In genomic region chr6:30685157-30685976, GRCh38 we compare ENCODE assay signal across 8 cellular contexts. TPM values are rescaled to one million over a fixed set of nuclear protein-coding genes. Genes with fewer than 3 reads are reported as not detected.
DNase-seq lines count a peak whose midpoint lies in the region; ATAC-seq and TF ChIP-seq lines count a peak whose summit lies in the region.

No MANE protein-coding gene starts in this region.

- peak; percentile 11 to 15 for DNase-seq in NOMO-1 (lab: John Stamatoyannopoulos, UW; ENCODE audit: unreplicated experiment in 2 of 2)
- DNase-seq in brain microvascular endothelial cell: no peak
- DNase-seq in NCI-H2196 treated with DMSO at 0.1 percent for 48 hours (lab: John Stamatoyannopoulos, UW; ENCODE audit: unreplicated experiment): no peak

- no peaks in the 10 kb centered on the region for H3K36me3 ChIP-seq in ES-I3 (ENCODE audit: insufficient read depth, low read length)
- peaks cover 25% of the 10 kb centered on the region for H3K36me3 ChIP-seq in brain microvascular endothelial cell (replicated peaks)
- H3K36me3 ChIP-seq in mesodermal cell (ENCODE audit: control insufficient read depth, insufficient read depth, low read length): peaks cover 53% of the 10 kb centered on the region

- H3K27me3 ChIP-seq in brain microvascular endothelial cell (replicated peaks): no peaks in the 10 kb centered on the region

- peak; percentile 60 for TF ChIP-seq CTCF in brain microvascular endothelial cell (IDR thresholded peaks at IDR 0.05; ENCODE audit: low read depth, low read length, missing control alignments)

- WGBS in mesodermal cell (ENCODE audit: insufficient coverage in 2 of 2), 2 experiments: 41 to 60% methylated on average over 28 of the region's 28 CpGs

- H3K9me3 ChIP-seq in ES-I3 (ENCODE audit: control insufficient read depth, insufficient read depth, low read length) (no peaks in the 10 kb centered on the region), mesodermal cell (ENCODE audit: control insufficient read depth, low read length) (no peaks in the 10 kb centered on the region)

- peak overlapping the region; percentile 87 for H3K9ac ChIP-seq in ES-I3 (ENCODE audit: low read depth, low read length)

- peak overlapping the region; percentile 85 for H3K27ac ChIP-seq in brain microvascular endothelial cell
- H3K27ac ChIP-seq in mesodermal cell (ENCODE audit: low read depth, low read length, severe bottlenecking): peak overlapping the region; percentile 95

- in situ Hi-C loops in brain microvascular endothelial cell (cut with HindIII; ENCODE audit: low pct_ligation_motif_present, low sequenced_read_pairs): no loop called here

- ATAC-seq in activated CD4-positive, CD25-positive, alpha-beta regulatory T cell treated with anti-CD3 and anti-CD28 coated beads, Interleukin-2, amount 50 U/mL, for 24 hours: no peak
- ATAC-seq in GM21717 (IDR thresholded peaks at IDR 0.05; ENCODE audit: unreplicated experiment) (no peak), HG03097 (IDR thresholded peaks at IDR 0.05; ENCODE audit: low FRiP score, unreplicated experiment) (no peak)

- H3K4me1 ChIP-seq in ES-I3 (ENCODE audit: insufficient read depth, low read length) (peaks cover 14% of the 10 kb centered on the region), mesodermal cell (ENCODE audit: control insufficient read depth, insufficient read depth, low read length, poor library complexity, severe bottlenecking) (peaks cover 24% of the 10 kb centered on the region)

- H3K4me3 ChIP-seq in brain microvascular endothelial cell (ENCODE audit: low read depth, low read length) (peak overlapping the region; percentile 89), mesodermal cell (ENCODE audit: extremely low read depth, insufficient read depth, low read length, poor library complexity, severe bottlenecking) (peak overlapping the region; percentile 68)

RNA-seq across cellular contexts. Expression of gene PPP1R18, which starts 1.1 kb away (rescaled TPM):
- 168 TPM for polyA plus RNA-seq in mesodermal cell (2013, experiment 1 of 2)
- polyA plus RNA-seq in mesodermal cell (2013, experiment 2 of 2): 126 TPM

RNA-seq across cellular contexts. Expression of gene NRM, which starts 5.4 kb away (rescaled TPM):
- polyA plus RNA-seq in mesodermal cell (2013, experiment 1 of 2): 37.5 TPM
- 38.7 TPM for polyA plus RNA-seq in mesodermal cell (2013, experiment 2 of 2)

RNA-seq across cellular contexts. Expression of gene DHX16, which starts 12.6 kb away (rescaled TPM):
- 29.0 TPM for polyA plus RNA-seq in mesodermal cell (2013, experiment 1 of 2)
- 29.7 TPM for polyA plus RNA-seq in mesodermal cell (2013, experiment 2 of 2)

RNA-seq across cellular contexts. Expression of gene MDC1, which starts 31.7 kb away (rescaled TPM):
- polyA plus RNA-seq in mesodermal cell (2013, experiment 1 of 2): 60.6 TPM
- 50.2 TPM for polyA plus RNA-seq in mesodermal cell (2013, experiment 2 of 2)

RNA-seq across cellular contexts. Expression of gene TUBB, which starts 34.8 kb away (rescaled TPM):
- polyA plus RNA-seq in mesodermal cell (2013, experiment 1 of 2): 1,638 TPM
- 1,486 TPM for polyA plus RNA-seq in mesodermal cell (2013, experiment 2 of 2)

Comparison
In these comparisons a context has a peak if more than half of its experiments do, and no peak if none do; other contexts are left out.
1. DNase-seq: peak in NOMO-1 (2 of 2); none in brain microvascular endothelial cell (single experiment) and NCI-H2196 treated with DMSO at 0.1 percent for 48 hours (single experiment).